In the genomic region with DNA sequence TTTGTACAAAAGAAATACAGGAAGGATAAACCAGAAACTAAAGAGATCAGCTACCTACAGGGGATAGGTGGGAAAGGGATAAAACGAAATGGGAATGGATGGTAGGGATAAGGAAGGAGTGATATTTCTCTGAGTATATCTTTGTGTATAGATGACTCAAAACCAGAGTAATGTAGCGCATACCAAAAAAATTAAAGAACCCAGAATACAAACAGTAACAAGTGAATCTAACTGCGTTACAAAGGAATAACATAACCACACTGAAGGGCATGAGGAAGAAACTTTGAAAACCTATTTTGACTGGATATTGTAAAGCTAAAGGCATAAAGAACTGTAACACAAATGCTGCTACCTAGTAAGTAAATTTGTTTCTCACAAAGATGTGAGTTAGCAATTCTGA, we compare ENCODE assay signal across 18 cellular contexts. TPM values are rescaled to one million over a fixed set of nuclear protein-coding genes. Genes with fewer than 3 reads are reported as not detected.
DNase-seq lines count a peak whose midpoint lies in the region; ATAC-seq, FAIRE-seq and TF ChIP-seq lines count a peak whose summit lies in the region.
"Had no signal": no experiment of that assay in that cellular context is flagged by ENCODE, and none has a peak within 500 bp of the region (broad histone marks: within the 10 kb centered on the region; RNA-seq: fewer than 3 reads in every experiment).

No MANE protein-coding gene starts in this region.

- WGBS in H1 (ENCODE audit: extremely low coverage in 1 of 2, insufficient coverage in 1 of 2, insufficient read length in 1 of 2, insufficient replicate concordance in 2 of 2, low coverage in 1 of 2, low lambda C conversion rate in 2 of 2, missing lambda C conversion rate in 1 of 2), 2 experiments: 86 to 100% methylated on average over 1 to 3 of the region's 3 CpGs

- H2BK5ac ChIP-seq in H1 (ENCODE audit: low read depth, low read length): no peak overlapping the region

- H2BK15ac ChIP-seq in H1 (ENCODE audit: low read length): no peak overlapping the region

- H3K4me3 ChIP-seq in adipocyte (ENCODE audit: low read length) (no peak overlapping the region), H1 (ENCODE audit: extremely low read depth in 1 of 4, insufficient read depth in 2 of 4, low read depth in 3 of 4, low read length in 4 of 4) (no peak overlapping the region)
- H3K4me3 ChIP-seq: BLaER1, GM23338 had no signal

- H3K36me3 ChIP-seq in adipocyte (ENCODE audit: control insufficient read depth, insufficient read depth, low read length, severe bottlenecking) (no peaks in the 10 kb centered on the region), H1 (ENCODE audit: control insufficient read depth in 2 of 4, insufficient read depth in 4 of 4, low read length in 3 of 4) (no peaks in the 10 kb centered on the region)

- no peak overlapping the region for H4K8ac ChIP-seq in H1 (ENCODE audit: extremely low read depth, insufficient read depth, low read length)

- no peaks in the 10 kb centered on the region for H3K9me3 Mint-ChIP-seq in activated naive CD8-positive, alpha-beta T cell (ENCODE audit: low read depth)
- H3K9me3 Mint-ChIP-seq in activated naive CD8-positive, alpha-beta T cell treated with anti-CD3 and anti-CD28 coated beads for 36 hours: no peaks in the 10 kb centered on the region
- H3K9me3 Mint-ChIP-seq in osteocyte (ENCODE audit: unreplicated experiment): no peaks in the 10 kb centered on the region
- H3K9me3 Mint-ChIP-seq in activated T-helper 2 cell treated with anti-CD3 and anti-CD28 coated beads, Interferon-gamma antibody, Interleukin-2, Interleukin-4, amounts not matched to agents 10 μg/mL and 5 μg/mL and 100 μg/mL, durations not matched to agents 14 hours and 24 hours and 36 hours: no peaks in the 10 kb centered on the region
- H3K9me3 Mint-ChIP-seq: GM23338 had no signal

- H3K27ac Mint-ChIP-seq in activated naive CD8-positive, alpha-beta T cell: peak overlapping the region; percentile 1
- H3K27ac Mint-ChIP-seq in activated naive CD8-positive, alpha-beta T cell treated with anti-CD3 and anti-CD28 coated beads for 36 hours: no peak overlapping the region
- peak overlapping the region; percentile 42 for H3K27ac Mint-ChIP-seq in osteocyte (ENCODE audit: unreplicated experiment)
- no peak overlapping the region for H3K27ac Mint-ChIP-seq in activated T-helper 2 cell treated with anti-CD3 and anti-CD28 coated beads, Interferon-gamma antibody, Interleukin-2, Interleukin-4, amounts not matched to agents 10 μg/mL and 5 μg/mL and 100 μg/mL, durations not matched to agents 14 hours and 24 hours and 36 hours
- H3K27ac Mint-ChIP-seq: GM23338 had no signal

- no peaks in the 10 kb centered on the region for H3K27me3 Mint-ChIP-seq in activated naive CD8-positive, alpha-beta T cell
- H3K27me3 Mint-ChIP-seq in activated naive CD8-positive, alpha-beta T cell treated with anti-CD3 and anti-CD28 coated beads for 36 hours: no peaks in the 10 kb centered on the region
- H3K27me3 Mint-ChIP-seq in osteocyte (ENCODE audit: unreplicated experiment): no peaks in the 10 kb centered on the region
- no peaks in the 10 kb centered on the region for H3K27me3 Mint-ChIP-seq in activated T-helper 2 cell treated with anti-CD3 and anti-CD28 coated beads, Interferon-gamma antibody, Interleukin-2, Interleukin-4, amounts not matched to agents 10 μg/mL and 5 μg/mL and 100 μg/mL, durations not matched to agents 14 hours and 24 hours and 36 hours (ENCODE audit: low read depth)

- H3K9ac ChIP-seq in adipocyte (ENCODE audit: low read length): no peak overlapping the region
- no peak overlapping the region for H3K9ac ChIP-seq in H1 (replicated peaks in 1 of 4; ENCODE audit: extremely low read depth in 1 of 4, low read depth in 3 of 4, low read length in 3 of 4)
- H3K9ac ChIP-seq: BLaER1, KMS-11 had no signal

- H3K27me3 ChIP-seq in adipocyte (replicated peaks; ENCODE audit: control insufficient read depth, insufficient read depth, low read length) (no peaks in the 10 kb centered on the region), H1 (replicated peaks in 1 of 4; ENCODE audit: control insufficient read depth in 3 of 4, extremely low read depth in 1 of 4, insufficient read depth in 3 of 4, low read length in 3 of 4) (no peaks in the 10 kb centered on the region)
- H3K27me3 ChIP-seq: BLaER1 had no signal

- no peak overlapping the region for H3K27ac ChIP-seq in H1 (ENCODE audit: low read depth, low read length)
- H3K27ac ChIP-seq: BLaER1, HL-60, KMS-11 had no signal

- no peaks in the 10 kb centered on the region; the same call in 1 of the 2 replicates for H3K79me1 ChIP-seq in H1 (ENCODE audit: low read depth, low read length)

- no peak overlapping the region for H3K18ac ChIP-seq in H1 (ENCODE audit: extremely low read depth, low read length)

- H3K4me1 Mint-ChIP-seq in activated naive CD8-positive, alpha-beta T cell (ENCODE audit: low read depth): peaks cover 77% of the 10 kb centered on the region
- H3K4me1 Mint-ChIP-seq in activated naive CD8-positive, alpha-beta T cell treated with anti-CD3 and anti-CD28 coated beads for 36 hours: peaks cover 48% of the 10 kb centered on the region
- H3K4me1 Mint-ChIP-seq in osteocyte (ENCODE audit: unreplicated experiment): peaks cover 46% of the 10 kb centered on the region
- H3K4me1 Mint-ChIP-seq in activated T-helper 2 cell treated with anti-CD3 and anti-CD28 coated beads, Interferon-gamma antibody, Interleukin-2, Interleukin-4, amounts not matched to agents 10 μg/mL and 5 μg/mL and 100 μg/mL, durations not matched to agents 14 hours and 24 hours and 36 hours (ENCODE audit: low read depth): peaks cover 37% of the 10 kb centered on the region

- no peak overlapping the region for H3K14ac ChIP-seq in H1 (ENCODE audit: insufficient read length)

- no peak overlapping the region for H4K91ac ChIP-seq in H1 (replicated peaks; ENCODE audit: insufficient read length, low read length)

- H3K79me2 ChIP-seq in H1 (ENCODE audit: control insufficient read depth in 1 of 2, insufficient read depth in 2 of 2, low read length in 2 of 2): peaks cover 3 to 93% of the 10 kb centered on the region in 2 experiments

- H3K56ac ChIP-seq in H1 (replicated peaks; ENCODE audit: insufficient read length, low read depth, low read length): peak overlapping the region; percentile 4

- no peak overlapping the region for H3K4me3 Mint-ChIP-seq in activated naive CD8-positive, alpha-beta T cell
- H3K4me3 Mint-ChIP-seq in activated naive CD8-positive, alpha-beta T cell treated with anti-CD3 and anti-CD28 coated beads for 36 hours: no peak overlapping the region
- no peak overlapping the region for H3K4me3 Mint-ChIP-seq in osteocyte (ENCODE audit: unreplicated experiment)
- H3K4me3 Mint-ChIP-seq in activated T-helper 2 cell treated with anti-CD3 and anti-CD28 coated beads, Interferon-gamma antibody, Interleukin-2, Interleukin-4, amounts not matched to agents 10 μg/mL and 5 μg/mL and 100 μg/mL, durations not matched to agents 14 hours and 24 hours and 36 hours (ENCODE audit: low read depth): no peak overlapping the region
- H3K4me3 Mint-ChIP-seq: GM23338 had no signal

- H3K23me2 ChIP-seq in H1 (ENCODE audit: low read depth, low read length): no peaks in the 10 kb centered on the region; the same call in 1 of the 2 replicates

- no peak overlapping the region for H3K23ac ChIP-seq in H1 (ENCODE audit: insufficient read length)

- TF ChIP-seq EP300 in H1 (IDR thresholded peaks at IDR 0.05; ENCODE audit: borderline replicate concordance in 1 of 2, low read depth in 2 of 2, low read length in 2 of 2): no peak

- no peaks in the 10 kb centered on the region for H3K36me3 Mint-ChIP-seq in activated naive CD8-positive, alpha-beta T cell
- no peaks in the 10 kb centered on the region for H3K36me3 Mint-ChIP-seq in activated naive CD8-positive, alpha-beta T cell treated with anti-CD3 and anti-CD28 coated beads for 36 hours
- no peaks in the 10 kb centered on the region for H3K36me3 Mint-ChIP-seq in osteocyte (ENCODE audit: unreplicated experiment)
- peaks cover 8% of the 10 kb centered on the region for H3K36me3 Mint-ChIP-seq in activated T-helper 2 cell treated with anti-CD3 and anti-CD28 coated beads, Interferon-gamma antibody, Interleukin-2, Interleukin-4, amounts not matched to agents 10 μg/mL and 5 μg/mL and 100 μg/mL, durations not matched to agents 14 hours and 24 hours and 36 hours (ENCODE audit: low read depth)

- no peak for ATAC-seq in HG02588 (IDR thresholded peaks at IDR 0.05; ENCODE audit: unreplicated experiment)
- ATAC-seq: GM23338, Right ventricle myocardium inferior had no signal

- intact Hi-C loops in activated T-helper 2 cell treated with anti-CD3 and anti-CD28 coated beads, Interferon-gamma antibody, Interleukin-2, Interleukin-4, amounts not matched to agents 10 μg/mL and 5 μg/mL and 100 μg/mL, durations not matched to agents 14 hours and 24 hours and 36 hours (cut with micrococcal nuclease): no loop called here

- H3K4me2 ChIP-seq in H1 (ENCODE audit: insufficient read depth in 1 of 2, low read depth in 2 of 2, low read length in 2 of 2): no peak overlapping the region
- H3K4me2 ChIP-seq: BLaER1, GM23338, KMS-11 had no signal

- no peak for TF ChIP-seq POLR2A in H1 (IDR thresholded peaks at IDR 0.05; ENCODE audit: control extremely low read depth in 1 of 2, low read depth in 2 of 2, low read length in 2 of 2)

- no peak overlapping the region for H2AFZ ChIP-seq in H1 (ENCODE audit: low read length)
- H2AFZ ChIP-seq: GM23338 had no signal

- CTCF ChIA-PET in H1 (lab: Charles Lee; ENCODE audit: partially characterized antibody): no interaction called here

- H3K9me3 ChIP-seq in adipocyte (ENCODE audit: control insufficient read depth, low read length) (no peaks in the 10 kb centered on the region), H1 (ENCODE audit: insufficient read depth in 2 of 2, low read depth in 1 of 2, low read length in 1 of 2) (no peaks in the 10 kb centered on the region)
- H3K9me3 ChIP-seq: Caco-2 had no signal

- no peak overlapping the region for H2AK5ac ChIP-seq in H1 (ENCODE audit: low read depth, low read length)

- POLR2A ChIA-PET in H1 (lab: Charles Lee; ENCODE audit: partially characterized antibody): no interaction called here

- no peak overlapping the region for H4K5ac ChIP-seq in H1 (ENCODE audit: insufficient read length, low read depth, low read length)

- no peak overlapping the region for H2BK120ac ChIP-seq in H1 (replicated peaks; ENCODE audit: low read depth, low read length)

- no peak for FAIRE-seq in H1 (lab: Jason Lieb, UNC)

- DNase-seq in activated naive CD8-positive, alpha-beta T cell treated with anti-CD3 and anti-CD28 coated beads for 36 hours: no peak
- peak; percentile 40 for DNase-seq in adipocyte (ENCODE audit: low read depth)
- no peak for DNase-seq in H1 (ENCODE audit: low read depth in 1 of 2, low spot score in 2 of 2)
- no peak for DNase-seq in osteocyte (ENCODE audit: extremely low spot score, unreplicated experiment)
- no peak for DNase-seq in activated T-helper 2 cell treated with anti-CD3 and anti-CD28 coated beads, Interferon-gamma antibody, Interleukin-2, Interleukin-4, amounts not matched to agents 10 μg/mL and 5 μg/mL and 100 μg/mL, durations not matched to agents 14 hours and 24 hours and 36 hours (ENCODE audit: low spot score)
- DNase-seq in amniotic stem cell (lab: John Stamatoyannopoulos, UW): no peak
- DNase-seq: 8988T, Caco-2, NCI-H1092 treated with DMSO at 0.1 percent for 48 hours, NCI-H1694 treated with DMSO at 0.1 percent for 48 hours, NCI-H446 had no signal

- H3K4me1 ChIP-seq in adipocyte (ENCODE audit: control insufficient read depth, insufficient read depth, low read length) (peaks cover 19% of the 10 kb centered on the region), H1 (replicated peaks in 1 of 4; ENCODE audit: control insufficient read depth in 3 of 4, insufficient read depth in 4 of 4, low read length in 3 of 4) (no peaks in the 10 kb centered on the region; a peak in 1 of 7 replicates)
- H3K4me1 ChIP-seq: Caco-2 had no signal

- no peak overlapping the region for H3K4ac ChIP-seq in H1 (replicated peaks; ENCODE audit: insufficient read length, low read depth, low read length)

- H2BK12ac ChIP-seq in H1 (ENCODE audit: low read depth, low read length): no peak overlapping the region

- TF ChIP-seq RAD21 in H1 (IDR thresholded peaks at IDR 0.05 in 1 of 2, conservative IDR thresholded peaks at IDR 0.05 in 1 of 2; ENCODE audit: low read depth in 2 of 2, low read length in 2 of 2): no peak

- H4K20me1 ChIP-seq in H1 (replicated peaks in 1 of 2; ENCODE audit: control insufficient read depth in 1 of 2, insufficient read depth in 2 of 2, low read length in 2 of 2): peaks cover 16% of the 10 kb centered on the region in 2 experiments

- no peak for TF ChIP-seq CTCF in H1 (IDR thresholded peaks at IDR 0.05; ENCODE audit: control extremely low read depth in 1 of 3, insufficient read depth in 1 of 3, low read depth in 1 of 3, low read length in 3 of 3)
- no peak for TF ChIP-seq CTCF in osteocyte (IDR thresholded peaks at IDR 0.05)

- no peak overlapping the region for H2BK20ac ChIP-seq in H1 (ENCODE audit: low read length)

RNA-seq across cellular contexts. Expression of a gene that starts 37.9 kb away (rescaled TPM):
- total RNA-seq in activated naive CD8-positive, alpha-beta T cell treated with anti-CD3 and anti-CD28 coated beads for 36 hours: 100 to 1,000 TPM in 1 of 2 experiments, 10 to 100 TPM in 1; 96.1 to 106 TPM
- 95.8 and 101 TPM in 2 replicates for total RNA-seq in H1 (2021; fragmentation: NEBNext Ultra II Directional; extraction: Animal tissue kit (Norgen Biotek cat#: 25700))
- 20.9 and 28.1 TPM in 2 replicates for polyA plus RNA-seq in H1 (2011; rRNA removed)
- 28.5 TPM for polyA plus RNA-seq in H1 (2011; cell fraction: cytosol; rRNA removed)
- 32.3 TPM for polyA plus RNA-seq in H1 (2011; cell fraction: nucleus; rRNA removed)
- polyA plus RNA-seq in H1 (2012, experiment 1 of 2): 38.2 to 61.7 TPM (median 47.8 TPM) in 4 replicates
- 8.1 TPM for polyA plus RNA-seq in H1 (2012, experiment 2 of 2)
- polyA plus RNA-seq in H1 (2013, experiment 1 of 2): 33.8 TPM
- polyA plus RNA-seq in H1 (2013, experiment 2 of 2): 35.8 TPM
- polyA minus RNA-seq in H1 (2011; rRNA and poly(A)+ RNA removed): 84.6 and 115 TPM in 2 replicates
- 21.4 TPM for polyA minus RNA-seq in H1 (2011; cell fraction: cytosol; rRNA and poly(A)+ RNA removed)
- 25.4 TPM for polyA minus RNA-seq in H1 (2011; cell fraction: nucleus; rRNA and poly(A)+ RNA removed)
- 154 and 159 TPM in 2 replicates for total RNA-seq in osteocyte
- total RNA-seq in activated T-helper 2 cell treated with anti-CD3 and anti-CD28 coated beads, Interferon-gamma antibody, Interleukin-2, Interleukin-4, amounts not matched to agents 10 μg/mL and 5 μg/mL and 100 μg/mL, durations not matched to agents 14 hours and 24 hours and 36 hours: 150 and 153 TPM in 2 replicates

Comparison
In these comparisons a context has a peak if more than half of its experiments do, and no peak if none do; other contexts are left out.
1. H3K27ac Mint-ChIP-seq: peak in activated naive CD8-positive, alpha-beta T cell (single experiment) and osteocyte (single experiment); none in activated naive CD8-positive, alpha-beta T cell treated with anti-CD3 and anti-CD28 coated beads for 36 hours (single experiment) and activated T-helper 2 cell treated with anti-CD3 and anti-CD28 coated beads, Interferon-gamma antibody, Interleukin-2, Interleukin-4, amounts not matched to agents 10 μg/mL and 5 μg/mL and 100 μg/mL, durations not matched to agents 14 hours and 24 hours and 36 hours (single experiment).